ENCODE assay signal across 8 cellular contexts in the genomic region with DNA sequence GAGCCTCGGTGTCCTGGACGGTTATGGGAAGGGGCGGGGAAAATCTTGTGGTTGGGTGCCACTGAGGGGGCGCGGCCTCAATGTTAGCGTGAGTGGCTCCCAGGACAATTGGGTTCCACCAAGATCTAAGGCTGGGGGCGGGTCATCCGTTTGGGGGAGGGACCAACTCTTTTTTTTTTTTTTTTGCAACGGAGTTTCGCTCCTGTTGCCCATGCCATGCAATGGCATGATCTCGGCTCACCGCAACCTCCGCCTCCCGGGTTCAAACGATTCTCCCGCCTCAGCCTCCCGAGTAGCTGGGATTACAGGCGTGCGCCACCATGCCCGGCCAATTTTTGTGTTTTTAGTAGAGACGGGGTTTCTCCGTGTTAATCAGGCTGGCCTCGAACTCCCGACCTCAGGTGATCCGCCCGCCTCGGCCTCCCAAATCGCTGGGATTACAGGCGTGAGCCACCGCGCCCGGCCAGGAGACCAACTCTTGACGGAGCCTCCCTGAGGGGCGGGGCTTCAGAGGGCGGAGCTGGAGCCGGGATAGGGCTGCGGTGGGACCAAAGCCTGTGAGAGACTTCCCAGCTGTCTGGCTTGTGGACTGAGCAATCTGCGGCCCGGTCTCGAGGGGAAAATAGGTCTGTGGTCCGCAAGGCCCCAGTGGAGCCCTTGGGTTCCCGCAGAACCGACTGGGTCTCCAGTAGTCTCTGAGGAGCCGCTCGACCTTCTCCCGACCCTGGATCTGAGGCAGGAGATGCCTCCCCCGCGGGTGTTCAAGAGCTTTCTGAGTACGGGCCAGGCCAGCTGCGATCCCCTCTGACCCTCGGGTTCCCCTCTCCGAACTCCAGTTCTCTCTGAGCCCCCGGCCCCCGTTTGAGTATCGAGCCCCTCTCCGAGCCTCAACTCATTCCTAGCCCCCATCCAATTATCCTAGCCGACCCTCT. TPM values are rescaled to one million over a fixed set of nuclear protein-coding genes. Genes with fewer than 3 reads are reported as not detected.
DNase-seq lines count a peak whose midpoint lies in the region; ATAC-seq and TF ChIP-seq lines count a peak whose summit lies in the region.

No MANE protein-coding gene starts in this region.

- H3K4me3 ChIP-seq in GM06990 (replicated peaks; ENCODE audit: low read depth, low read length) (peak overlapping the region; percentile 74), Peyer's patch (peak overlapping the region; percentile 30 to 59 (median 56))

- ATAC-seq in Right ventricle myocardium inferior = peak; percentile 66
- peak; percentile 62 for ATAC-seq in omental fat pad (ENCODE audit: low FRiP score)
- ATAC-seq in GM19324 (IDR thresholded peaks at IDR 0.05; ENCODE audit: low FRiP score, unreplicated experiment) = no peak
- ATAC-seq in GM19328 (IDR thresholded peaks at IDR 0.05; ENCODE audit: unreplicated experiment) = no peak

- H3K9me3 Mint-ChIP-seq in activated naive CD8-positive, alpha-beta T cell (ENCODE audit: low read depth) = no peaks in the 10 kb centered on the region

- H3K36me3 Mint-ChIP-seq in activated naive CD8-positive, alpha-beta T cell = no peaks in the 10 kb centered on the region

- H3K27me3 Mint-ChIP-seq in activated naive CD8-positive, alpha-beta T cell = no peaks in the 10 kb centered on the region

- peaks cover 33% of the 10 kb centered on the region for H3K4me1 Mint-ChIP-seq in activated naive CD8-positive, alpha-beta T cell (ENCODE audit: low read depth)

- H3K27ac Mint-ChIP-seq in activated naive CD8-positive, alpha-beta T cell = peak overlapping the region; percentile 46

- no peaks in the 10 kb centered on the region for H3K27me3 ChIP-seq in GM06990 (replicated peaks; ENCODE audit: control insufficient read depth, insufficient read depth, low read length)
- H3K27me3 ChIP-seq in Peyer's patch = no peaks in the 10 kb centered on the region

- intact Hi-C loops in Right ventricle myocardium inferior (cut with DNase I) = loop anchor here (2.0 to 10.0 kb wide), 2 partner anchors 46 to 268 kb away; no protein-coding TSS in a partner anchor

- peaks cover 0 to 33% (median 23%) of the 10 kb centered on the region in 4 donors for H3K4me1 ChIP-seq in Peyer's patch

- DNase-seq in GM06990 (ENCODE audit: extremely low read depth, insufficient read length) (peak; percentile 78), HT1080 (ENCODE audit: low read depth) (peak; percentile 98), Peyer's patch (peak; percentile 76 to 93 (median 88)), Right ventricle myocardium inferior (ENCODE audit: missing footprints) (peak; percentile 93), omental fat pad (ENCODE audit: low spot score) (peak; percentile 80)

- TF ChIP-seq POLR2A in Peyer's patch (IDR thresholded peaks at IDR 0.05) = peak in 1 of 2 donors; percentile 39

- H3K4me3 Mint-ChIP-seq in activated naive CD8-positive, alpha-beta T cell = peak overlapping the region; percentile 87

- TF ChIP-seq CTCF in GM06990 (IDR thresholded peaks at IDR 0.05; ENCODE audit: insufficient read depth, low read length, poor library complexity, severe bottlenecking) (no peak), Peyer's patch (IDR thresholded peaks at IDR 0.05) (peak in 1 of 6 experiments; percentile 4), omental fat pad (IDR thresholded peaks at IDR 0.05) (no peak)

- H3K27ac ChIP-seq in Peyer's patch = peak overlapping the region; percentile 39 to 95 (median 88)

- H3K36me3 ChIP-seq in GM06990 (ENCODE audit: control insufficient read depth, insufficient read depth, low read length) (no peaks in the 10 kb centered on the region; the same call in 1 of the 2 replicates), Peyer's patch (no peaks in the 10 kb centered on the region)

- H3K9me3 ChIP-seq in Peyer's patch = no peaks in the 10 kb centered on the region

RNA-seq across cellular contexts. Expression of a gene that starts 1.1 kb away (rescaled TPM):
- total RNA-seq in HT1080 (2014; rRNA removed; shearing (Covaris generic)) = 0.30 and 0.59 TPM in 2 replicates
- 0.92 and 1.1 TPM in 2 replicates for polyA plus RNA-seq in HT1080 (2015; cell fraction: cytosol; rRNA removed)
- 2.3 and 3.3 TPM in 2 replicates for polyA plus RNA-seq in HT1080 (2015; cell fraction: nucleus; rRNA removed)
- total RNA-seq in Peyer's patch = 10 to 100 TPM in 2 of 4 donors, not detected in 2; 10.7 to 28.1 TPM
- 1.6 TPM for total RNA-seq in Right ventricle myocardium inferior
- total RNA-seq in omental fat pad = 1 to 10 TPM; 2.5 to 7.4 (median 3.1) TPM

RNA-seq across cellular contexts. Expression of a gene that starts 48.0 kb away (rescaled TPM):
- total RNA-seq in HT1080 (2014; rRNA removed; shearing (Covaris generic)) = 146 and 192 TPM in 2 replicates
- 175 and 191 TPM in 2 replicates for polyA plus RNA-seq in HT1080 (2015; cell fraction: cytosol; rRNA removed)
- 269 and 330 TPM in 2 replicates for polyA plus RNA-seq in HT1080 (2015; cell fraction: nucleus; rRNA removed)
- total RNA-seq in Peyer's patch (100 to 1,000 TPM in 3 of 4 donors, 10 to 100 TPM in 1; 84.9 to 201 (median 127) TPM), Right ventricle myocardium inferior (49.6 TPM), omental fat pad (100 to 1,000 TPM in 1 of 4 donors, 10 to 100 TPM in 3; 50.7 to 113 (median 85.2) TPM)

RNA-seq across cellular contexts. Expression of a gene that starts 48.0 kb away (rescaled TPM):
- 54.5 and 68.1 TPM in 2 replicates for total RNA-seq in HT1080 (2014; rRNA removed; shearing (Covaris generic))
- 37.4 and 43.7 TPM in 2 replicates for polyA plus RNA-seq in HT1080 (2015; cell fraction: cytosol; rRNA removed)
- 116 and 131 TPM in 2 replicates for polyA plus RNA-seq in HT1080 (2015; cell fraction: nucleus; rRNA removed)
- total RNA-seq in Peyer's patch (10 to 100 TPM; 21.1 to 38.1 (median 32.3) TPM), Right ventricle myocardium inferior (41.4 TPM), omental fat pad (10 to 100 TPM; 31.4 to 43.2 (median 33.9) TPM)

Comparison
In these comparisons a context has a peak if more than half of its experiments do, and no peak if none do; other contexts are left out.
1. ATAC-seq: peak in Right ventricle myocardium inferior (single experiment) and omental fat pad (single experiment); none in GM19324 (single experiment) and GM19328 (single experiment).
2. Peak in every context shown above with its lines, with median percentiles within 50 percentile points of each other: DNase-seq.